ENCODE assay signal across 14 cellular contexts in genomic region chr6:105824732-105825131, GRCh38.
A peak's percentile ranks its signal among the peaks of the same experiment; 100 is the strongest.
DNase-seq lines count a peak whose midpoint lies in the region; ATAC-seq and TF ChIP-seq lines count a peak whose summit lies in the region.
"Had no signal": no experiment of that assay in that cellular context is flagged by ENCODE, and none has a peak within 500 bp of the region (broad histone marks: within the 10 kb centered on the region; RNA-seq: fewer than 3 reads in every experiment).

No MANE protein-coding gene starts in this region.

- H3K4me1 ChIP-seq in right cardiac atrium (ENCODE audit: control insufficient read depth, insufficient read depth, low read length), result no peaks in the 10 kb centered on the region
- H3K4me1 ChIP-seq: prostate gland had no signal

- in situ Hi-C loops in brain microvascular endothelial cell (cut with HindIII; ENCODE audit: low pct_ligation_motif_present, low sequenced_read_pairs), result no loop called here

- DNase-seq in AG09309 (ENCODE audit: low read depth), result peak; percentile 20
- DNase-seq in brain microvascular endothelial cell, result peak; percentile 66
- no peak for DNase-seq in NCI-H187 (lab: John Stamatoyannopoulos, UW)
- DNase-seq in nucleus accumbens (lab: John Stamatoyannopoulos, UW), result no peak
- DNase-seq in midbrain (lab: John Stamatoyannopoulos, UW), result no peak
- no peak for DNase-seq in right cardiac atrium
- DNase-seq: DMS53; foreskin melanocyte; NCI-H526; stimulated activated CD4-positive, alpha-beta T cell treated with anti-CD3 and anti-CD28 coated beads, Interleukin-1b, Interleukin-23, amount 100 ng/mL, for 48 hours had no signal

- no peaks in the 10 kb centered on the region for H3K27me3 ChIP-seq in brain microvascular endothelial cell (replicated peaks)
- no peaks in the 10 kb centered on the region for H3K27me3 ChIP-seq in right cardiac atrium (ENCODE audit: control insufficient read depth, insufficient read depth)

- intact Hi-C loops in right cardiac atrium (cut with DNase I), result no loop called here

- WGBS in right cardiac atrium, result 80% methylated on average over 1 of the region's 1 CpG

- no peaks in the 10 kb centered on the region for H3K9me3 ChIP-seq in right cardiac atrium (ENCODE audit: control insufficient read depth, low read length)
- H3K9me3 ChIP-seq: prostate gland had no signal

- no peaks in the 10 kb centered on the region for H3K36me3 ChIP-seq in brain microvascular endothelial cell (replicated peaks)
- H3K36me3 ChIP-seq: prostate gland had no signal

- H3K4me3 ChIP-seq in AG09309 (ENCODE audit: control insufficient read depth, low read depth, low read length) (no peak overlapping the region), brain microvascular endothelial cell (ENCODE audit: low read depth, low read length) (no peak overlapping the region), right cardiac atrium (ENCODE audit: low read length) (no peak overlapping the region)
- H3K4me3 ChIP-seq: prostate gland had no signal

- TF ChIP-seq CTCF in AG09309 (IDR thresholded peaks at IDR 0.05; ENCODE audit: control insufficient read depth, insufficient read depth, low read depth, low read length, missing control alignments), result no peak
- no peak for TF ChIP-seq CTCF in brain microvascular endothelial cell (IDR thresholded peaks at IDR 0.05; ENCODE audit: low read depth, low read length, missing control alignments)

- ATAC-seq in GM18861 (IDR thresholded peaks at IDR 0.05; ENCODE audit: unreplicated experiment) (peak; percentile 72), HG02938 (IDR thresholded peaks at IDR 0.05; ENCODE audit: unreplicated experiment) (peak; percentile 76), right cardiac atrium (no peak)
- ATAC-seq: HepG2 had no signal

- no peak overlapping the region for H3K27ac ChIP-seq in brain microvascular endothelial cell
- no peak overlapping the region for H3K27ac ChIP-seq in right cardiac atrium (ENCODE audit: low read length)
- H3K27ac ChIP-seq: prostate gland had no signal

Comparison
In these comparisons a context has a peak if more than half of its experiments do, and no peak if none do; other contexts are left out.
1. DNase-seq: peak in AG09309 (single experiment) and brain microvascular endothelial cell (single experiment); none in NCI-H187 (0 of 2), nucleus accumbens (0 of 56), midbrain (single experiment) and right cardiac atrium (0 of 3).
2. ATAC-seq: peak in GM18861 (single experiment) and HG02938 (single experiment); none in right cardiac atrium (0 of 2).